8 cellular contexts compared by ENCODE assay signal in the genomic region with DNA sequence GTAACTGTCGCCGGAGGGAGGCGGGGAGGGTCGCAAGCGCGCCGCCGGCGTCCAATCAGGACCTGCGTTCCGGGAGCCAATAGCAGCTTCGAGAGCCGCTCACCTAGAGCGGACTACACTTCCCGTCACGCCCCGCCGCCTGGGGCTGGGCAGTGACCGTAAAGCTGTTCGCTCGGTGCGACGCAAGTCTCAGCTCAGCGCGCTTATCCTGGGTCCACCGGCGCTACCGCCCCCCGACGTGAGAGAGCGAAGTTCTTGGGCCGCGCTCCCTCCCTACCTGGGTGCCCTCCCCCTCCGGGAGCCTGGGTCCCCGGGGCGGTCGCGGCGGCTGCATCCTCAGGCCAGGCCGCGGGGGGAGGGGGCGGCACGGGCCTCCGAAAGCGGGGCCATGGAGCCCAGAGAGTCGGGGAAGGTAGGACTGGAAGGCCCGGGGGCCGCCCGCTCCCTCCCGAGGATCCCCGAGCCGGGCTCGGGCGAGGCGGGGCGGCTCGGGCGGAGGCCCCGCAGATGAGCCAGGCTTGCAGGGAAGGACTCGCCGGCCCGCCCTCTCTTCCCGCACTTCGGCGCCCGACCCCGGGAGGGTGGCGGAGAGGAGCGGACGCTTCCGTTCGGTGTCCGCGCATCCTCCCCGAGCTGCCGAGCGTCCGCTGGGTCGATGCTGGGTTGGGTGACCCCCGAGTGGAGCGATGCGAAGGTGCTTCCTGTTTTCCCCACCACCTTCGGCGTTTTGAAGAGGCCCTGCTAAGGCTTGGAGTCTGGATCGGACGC. TPM values are rescaled to one million over a fixed set of nuclear protein-coding genes. Genes with fewer than 3 reads are reported as not detected.
DNase-seq lines count a peak whose midpoint lies in the region; ATAC-seq and TF ChIP-seq lines count a peak whose summit lies in the region.

Gene ZNF862, plus strand, starts transcription at position 152 of the 768 bp plus-strand sequence. Its CDS starts 237 bp downstream, at position 389.

- intact Hi-C loops in left ventricle myocardium inferior (cut with micrococcal nuclease) (no loop called here), prostate gland (cut with DNase I) (loop anchor here (2.0 to 10.0 kb wide), 3 partner anchors 34 to 556 kb away; partner anchors contain the start of genes ATP6V0E2 and ZNF467)

- peak within 1 kb of the TSS; percentile 95 for H3K27ac ChIP-seq in left ventricle myocardium inferior (replicated peaks)
- peak within 1 kb of the TSS; percentile 89 to 92 for H3K27ac ChIP-seq in prostate gland
- H3K27ac ChIP-seq in urinary bladder (ENCODE audit: low read depth), result peak within 1 kb of the TSS; percentile 73

- peak within 1 kb of the TSS; percentile 90 for H3K4me3 Mint-ChIP-seq in T-helper 17 cell

- no peak for TF ChIP-seq CTCF in left ventricle myocardium inferior (IDR thresholded peaks at IDR 0.05; ENCODE audit: borderline replicate concordance)
- TF ChIP-seq CTCF in prostate gland (IDR thresholded peaks at IDR 0.05), result peak in 3 of 4 experiments; percentile 13 to 29 (median 20)

- peak; percentile 99 for ATAC-seq in HG02885 (IDR thresholded peaks at IDR 0.05; ENCODE audit: poor library complexity, unreplicated experiment)
- peak; percentile 98 for ATAC-seq in T-helper 17 cell

- DNase-seq in NCI-H1694 treated with DMSO at 0.1 percent for 48 hours (lab: John Stamatoyannopoulos, UW) (peak; percentile 96), T-helper 17 cell (peak; percentile 92 to 94 (median 93)), amygdala (lab: John Stamatoyannopoulos, UW) (peak; percentile 63 to 99 (median 97)), left ventricle myocardium inferior (peak; percentile 99), prostate gland (ENCODE audit: low spot score) (peak; percentile 99)

- peaks cover 7% of the 10 kb centered on the region for H3K36me3 Mint-ChIP-seq in T-helper 17 cell (ENCODE audit: low read depth)

- H3K4me1 ChIP-seq in left ventricle myocardium inferior (peaks cover 32% of the 10 kb centered on the region), prostate gland (replicated peaks) (no peaks in the 10 kb centered on the region), urinary bladder (ENCODE audit: insufficient read depth) (no peaks in the 10 kb centered on the region)

- H3K4me3 ChIP-seq in left ventricle myocardium inferior (peak within 1 kb of the TSS; percentile 99), prostate gland (peak within 1 kb of the TSS; percentile 87 to 95), urinary bladder (ENCODE audit: low read depth, low read length) (peak within 1 kb of the TSS; percentile 78)

- H3K36me3 ChIP-seq in left ventricle myocardium inferior (no peaks in the 10 kb centered on the region), prostate gland (no peaks in the 10 kb centered on the region), urinary bladder (ENCODE audit: insufficient read depth) (no peaks in the 10 kb centered on the region)

- peaks cover 35% of the 10 kb centered on the region for H3K4me1 Mint-ChIP-seq in T-helper 17 cell

- H3K9me3 ChIP-seq in T-helper 17 cell (ENCODE audit: control insufficient read depth, low read length, poor library complexity, severe bottlenecking), result no peaks in the 10 kb centered on the region
- no peaks in the 10 kb centered on the region for H3K9me3 ChIP-seq in left ventricle myocardium inferior (replicated peaks)
- no peaks in the 10 kb centered on the region for H3K9me3 ChIP-seq in prostate gland

- TF ChIP-seq POLR2A in GM15510 (IDR thresholded peaks at IDR 0.05; ENCODE audit: borderline replicate concordance, extremely low read depth, insufficient read length) (peak; percentile 67), prostate gland (IDR thresholded peaks at IDR 0.05) (peak; percentile 95)

- H3K27me3 ChIP-seq in left ventricle myocardium inferior (ENCODE audit: low read depth), result peaks cover 6% of the 10 kb centered on the region
- no peaks in the 10 kb centered on the region for H3K27me3 ChIP-seq in prostate gland (replicated peaks; ENCODE audit: insufficient read depth)

- under 1% methylated on average over 48 of the region's 86 CpGs for WGBS in prostate gland
- WGBS in urinary bladder, result under 1% methylated on average over 84 of the region's 86 CpGs

- H3K27me3 Mint-ChIP-seq in T-helper 17 cell, result peaks cover 19% of the 10 kb centered on the region

- H3K27ac Mint-ChIP-seq in T-helper 17 cell, result peak within 1 kb of the TSS; percentile 82

RNA-seq across cellular contexts. Expression of gene ZNF862, which starts in this region (rescaled TPM):
- total RNA-seq in T-helper 17 cell (10 to 100 TPM; 27.5 to 31.0 TPM), left ventricle myocardium inferior (10.4 TPM), prostate gland (10 to 100 TPM; 19.8 to 25.4 TPM), urinary bladder (16.5 TPM)
- polyA plus RNA-seq in urinary bladder, result 11.2 TPM

Comparison
In these comparisons a context has a peak if more than half of its experiments do, and no peak if none do; other contexts are left out.
1. Peak in every context shown above with its lines: DNase-seq, ATAC-seq, H3K4me3 ChIP-seq and H3K27ac ChIP-seq.